Comparison of ENCODE assay signal across 8 cellular contexts in genomic region chr9:20356392-20357206, GRCh38.
DNase-seq lines count a peak whose midpoint lies in the region; ATAC-seq and TF ChIP-seq lines count a peak whose summit lies in the region.

No MANE protein-coding gene starts in this region.

- H3K27me3 ChIP-seq in KMS-11 (ENCODE audit: insufficient read depth, low read depth) (no peaks in the 10 kb centered on the region), sigmoid colon (no peaks in the 10 kb centered on the region)

- no peak overlapping the region for H2AFZ ChIP-seq in KMS-11 (ENCODE audit: low read depth)

- H3K9me3 ChIP-seq in sigmoid colon: no peaks in the 10 kb centered on the region

- TF ChIP-seq POLR2A in sigmoid colon (IDR thresholded peaks at IDR 0.05): no peak

- no peak overlapping the region for H3K4me3 ChIP-seq in KMS-11 (IDR thresholded peaks at IDR 0.05; ENCODE audit: insufficient read depth, low read depth, low read length)
- no peak overlapping the region for H3K4me3 ChIP-seq in astrocyte of the cerebellum (ENCODE audit: low read depth, low read length)
- H3K4me3 ChIP-seq in sigmoid colon: peak overlapping the region in 3 of 4 donors; percentile 19 to 24 (median 24)

- DNase-seq in AML-193 (lab: John Stamatoyannopoulos, UW): peak; percentile 43 to 45
- DNase-seq in SK-N-DZ (ENCODE audit: low spot score): peak; percentile 27
- DNase-seq in astrocyte of the cerebellum (ENCODE audit: low read depth): peak; percentile 65
- DNase-seq in hippocampal formation (lab: John Stamatoyannopoulos, UW): peak; percentile 69 to 78
- peak; percentile 81 for DNase-seq in sigmoid colon
- no peak for DNase-seq in GM19240 (ENCODE audit: insufficient read length, low spot score)

- H3K4me1 ChIP-seq in KMS-11 (ENCODE audit: low read depth, poor library complexity, severe bottlenecking) (peaks cover 9% of the 10 kb centered on the region), sigmoid colon (peaks cover 0 to 44% (median 28%) of the 10 kb centered on the region in 4 donors)

- H3K79me2 ChIP-seq in KMS-11 (ENCODE audit: insufficient read depth, low read depth): no peaks in the 10 kb centered on the region

- 9 to 36% methylated on average over 10 of the region's 10 CpGs for WGBS in sigmoid colon, 2 donors

- ATAC-seq in GM18907 (IDR thresholded peaks at IDR 0.05; ENCODE audit: unreplicated experiment): peak; percentile 48

- in situ Hi-C loops in astrocyte of the cerebellum (cut with HindIII; ENCODE audit: low sequenced_read_pairs): loop anchor here (5.0 kb wide), 1 partner anchor 566 kb away; no protein-coding TSS in a partner anchor

- TF ChIP-seq CTCF in KMS-11 (conservative IDR thresholded peaks at IDR 0.05; ENCODE audit: low read depth, low read length) (peak; percentile 65), astrocyte of the cerebellum (IDR thresholded peaks at IDR 0.05; ENCODE audit: low read depth, low read length, missing control alignments) (peak; percentile 72), sigmoid colon (IDR thresholded peaks at IDR 0.05) (peak; percentile 26 to 69 (median 40))

- TF ChIP-seq EP300 in sigmoid colon (IDR thresholded peaks at IDR 0.05): no peak

- no peak overlapping the region for H3K27ac ChIP-seq in KMS-11
- peak overlapping the region; percentile 49 to 76 (median 60) for H3K27ac ChIP-seq in sigmoid colon

- intact Hi-C loops in sigmoid colon (cut with DNase I): loop anchor here (1.0 to 10.0 kb wide), 6 partner anchors 198 to 756 kb away; partner anchors contain the start of genes FOCAD and MLLT3

- H3K4me2 ChIP-seq in KMS-11: no peak overlapping the region

- no peak overlapping the region for H3K9ac ChIP-seq in KMS-11

- H3K36me3 ChIP-seq in KMS-11 (ENCODE audit: insufficient read depth): no peaks in the 10 kb centered on the region
- peaks cover 0 to 22% (median 5%) of the 10 kb centered on the region in 4 donors for H3K36me3 ChIP-seq in sigmoid colon

- no peaks in the 10 kb centered on the region for H4K20me1 ChIP-seq in KMS-11 (ENCODE audit: insufficient read depth)

Comparison
In these comparisons a context has a peak if more than half of its experiments do, and no peak if none do; other contexts are left out.
1. H3K4me3 ChIP-seq: peak in sigmoid colon (3 of 4); none in KMS-11 (single experiment) and astrocyte of the cerebellum (single experiment).
2. Peak in every context shown above with its lines, with median percentiles within 50 percentile points of each other: CTCF ChIP-seq.